ENCODE assay signal across 33 cellular contexts in genomic region chr17:31241116-31241515, GRCh38. TPM values are rescaled to one million over a fixed set of nuclear protein-coding genes. Genes with fewer than 3 reads are reported as not detected.
"Had no signal": no experiment of that assay in that cellular context is flagged by ENCODE, and none has a peak within 500 bp of the region (broad histone marks: within the 10 kb centered on the region; RNA-seq: fewer than 3 reads in every experiment).

No MANE protein-coding gene starts in this region.

- H3K4me3 Mint-ChIP-seq: activated B cell treated with CpG ODN at 0.5 μM for 24 hours; activated CD4-positive, alpha-beta memory T cell treated with anti-CD3 and anti-CD28 coated beads, Interleukin-2, amount 10 ng/mL, durations not matched to agents 7 days and 5 days; activated CD4-positive, alpha-beta T cell treated with anti-CD3 and anti-CD28 coated beads, Interleukin-2, amount 10 ng/mL, durations not matched to agents 24 days and 14 days; activated CD8-positive, alpha-beta memory T cell treated with anti-CD3 and anti-CD28 coated beads, Interleukin-2, amount 10 ng/mL, durations not matched to agents 7 days and 5 days; activated CD8-positive, alpha-beta T cell treated with anti-CD3 and anti-CD28 coated beads, Interleukin-2, amount 10 ng/mL, durations not matched to agents 7 days and 5 days; activated naive CD4-positive, alpha-beta T cell treated with anti-CD3 and anti-CD28 coated beads, Interleukin-2, amount 10 ng/mL, durations not matched to agents 7 days and 5 days; activated naive CD4-positive, alpha-beta T cell treated with anti-CD3 and anti-CD28 coated beads, Interleukin-2, amount 50 U/mL, for 24 hours; activated naive CD8-positive, alpha-beta T cell; activated naive CD8-positive, alpha-beta T cell treated with anti-CD3 and anti-CD28 coated beads, Interleukin-2, amount 10 ng/mL, durations not matched to agents 7 days and 5 days; activated naive CD8-positive, alpha-beta T cell treated with anti-CD3 and anti-CD28 coated beads, Interleukin-2, amount 50 U/mL, for 24 hours; activated T-cell treated with anti-CD3 and anti-CD28 coated beads, Interleukin-2, amount 50 U/mL, for 4 hours; brain; T-helper 1 cell treated with Interleukin-12 subunit alpha and Interleukin-12 subunit beta and Interleukin-4 antibody, amounts not matched to agents 30 μg/mL and 1 μg/mL, for 36 hours; T-helper 2 cell treated with Interferon-gamma antibody and Interleukin-4, amounts not matched to agents 5 μg/mL and 100 μg/mL, for 36 hours had no signal

- H3K4me1 Mint-ChIP-seq: activated naive CD8-positive, alpha-beta T cell treated with anti-CD3 and anti-CD28 coated beads, Interleukin-2, amount 50 U/mL, for 24 hours; brain had no signal

- H3K27ac Mint-ChIP-seq: activated B cell treated with CpG ODN at 0.5 μM for 24 hours; activated CD4-positive, alpha-beta memory T cell treated with anti-CD3 and anti-CD28 coated beads, Interleukin-2, amount 10 ng/mL, durations not matched to agents 7 days and 5 days; activated CD4-positive, alpha-beta T cell treated with anti-CD3 and anti-CD28 coated beads, Interleukin-2, amount 10 ng/mL, durations not matched to agents 24 days and 14 days; activated CD8-positive, alpha-beta memory T cell treated with anti-CD3 and anti-CD28 coated beads, Interleukin-2, amount 10 ng/mL, durations not matched to agents 7 days and 5 days; activated CD8-positive, alpha-beta T cell treated with anti-CD3 and anti-CD28 coated beads, Interleukin-2, amount 10 ng/mL, durations not matched to agents 7 days and 5 days; activated naive CD4-positive, alpha-beta T cell treated with anti-CD3 and anti-CD28 coated beads, Interleukin-2, amount 10 ng/mL, durations not matched to agents 7 days and 5 days; activated naive CD4-positive, alpha-beta T cell treated with anti-CD3 and anti-CD28 coated beads, Interleukin-2, amount 50 U/mL, for 24 hours; activated naive CD8-positive, alpha-beta T cell; activated naive CD8-positive, alpha-beta T cell treated with anti-CD3 and anti-CD28 coated beads, Interleukin-2, amount 10 ng/mL, durations not matched to agents 7 days and 5 days; activated naive CD8-positive, alpha-beta T cell treated with anti-CD3 and anti-CD28 coated beads, Interleukin-2, amount 50 U/mL, for 24 hours; activated T-helper 2 cell treated with anti-CD3 and anti-CD28 coated beads, Interferon-gamma antibody, Interleukin-2, Interleukin-4, amounts not matched to agents 10 μg/mL and 5 μg/mL and 100 μg/mL, durations not matched to agents 14 hours and 24 hours and 36 hours; brain; T-helper 1 cell treated with Interleukin-12 subunit alpha and Interleukin-12 subunit beta and Interleukin-4 antibody, amounts not matched to agents 30 μg/mL and 1 μg/mL, for 36 hours; T-helper 2 cell treated with Interferon-gamma antibody and Interleukin-4, amounts not matched to agents 5 μg/mL and 100 μg/mL, for 36 hours had no signal

- H3K27me3 ChIP-seq: ascending aorta, cardiac muscle cell had no signal

- H3K9me3 ChIP-seq: ascending aorta had no signal

- H3K4me3 ChIP-seq: ascending aorta, cardiac muscle cell had no signal

- H3K4me1 ChIP-seq: ascending aorta had no signal

- ATAC-seq: activated CD8-positive, alpha-beta memory T cell treated with anti-CD3 and anti-CD28 coated beads, Interleukin-2, amount 10 ng/mL, durations not matched to agents 7 days and 5 days; activated CD8-positive, alpha-beta T cell treated with anti-CD3 and anti-CD28 coated beads, Interleukin-2, amount 10 ng/mL, durations not matched to agents 7 days and 5 days; activated naive CD8-positive, alpha-beta T cell treated with anti-CD3 and anti-CD28 coated beads, Interleukin-2, amount 50 U/mL, for 24 hours; activated T-cell treated with anti-CD3 and anti-CD28 coated beads, Interleukin-2, amount 50 U/mL, for 4 hours had no signal

- DNase-seq: activated B cell treated with CpG ODN at 0.5 μM for 24 hours; activated CD4-positive, alpha-beta memory T cell treated with anti-CD3 and anti-CD28 coated beads, Interleukin-2, amount 10 ng/mL, durations not matched to agents 7 days and 5 days; activated CD4-positive, alpha-beta T cell treated with anti-CD3 and anti-CD28 coated beads for 4 hours; activated CD4-positive, alpha-beta T cell treated with anti-CD3 and anti-CD28 coated beads, Interleukin-2, amount 10 ng/mL, durations not matched to agents 24 days and 14 days; activated CD4-positive, alpha-beta T cell treated with anti-CD3 and anti-CD28 coated beads, Interleukin-2, amount 50 U/mL, for 48 hours; activated CD4-positive, CD25-positive, alpha-beta regulatory T cell treated with anti-CD3 and anti-CD28 coated beads, Interleukin-2, amount 50 U/mL, for 72 hours; activated CD8-positive, alpha-beta memory T cell treated with anti-CD3 and anti-CD28 coated beads for 24 hours; activated CD8-positive, alpha-beta memory T cell treated with anti-CD3 and anti-CD28 coated beads, Interleukin-2, amount 10 ng/mL, durations not matched to agents 7 days and 5 days; activated CD8-positive, alpha-beta memory T cell treated with anti-CD3 and anti-CD28 coated beads, Interleukin-2, amount 50 U/mL, for 48 hours; activated CD8-positive, alpha-beta T cell treated with anti-CD3 and anti-CD28 coated beads, Interleukin-2, amount 10 ng/mL, durations not matched to agents 7 days and 5 days; activated effector memory CD4-positive, alpha-beta T cell treated with Interleukin-2 at 50 U/mL for 16 hours; activated gamma-delta T cell; activated naive CD4-positive, alpha-beta T cell treated with anti-CD3 and anti-CD28 coated beads, Interleukin-2, amount 10 ng/mL, durations not matched to agents 7 days and 5 days; activated naive CD4-positive, alpha-beta T cell treated with Interleukin-2 at 50 U/mL for 16 hours; activated naive CD8-positive, alpha-beta T cell treated with anti-CD3 and anti-CD28 coated beads, Interleukin-2, amount 10 ng/mL, durations not matched to agents 7 days and 5 days; activated naive CD8-positive, alpha-beta T cell treated with anti-CD3 and anti-CD28 coated beads, Interleukin-2, amount 50 U/mL, for 24 hours; activated T-cell treated with anti-CD3 and anti-CD28 coated beads, Interleukin-2, amount 50 U/mL, for 4 hours; amygdala; anterior cingulate cortex; caudate nucleus; T-helper 1 cell; T-helper 2 cell; T-helper 9 cell had no signal

- H3K27ac ChIP-seq: ascending aorta, cardiac muscle cell, VCaP had no signal

- H3K9me3 Mint-ChIP-seq: activated B cell treated with CpG ODN at 0.5 μM for 24 hours; activated CD4-positive, alpha-beta memory T cell treated with anti-CD3 and anti-CD28 coated beads, Interleukin-2, amount 10 ng/mL, durations not matched to agents 7 days and 5 days; activated CD4-positive, alpha-beta T cell treated with anti-CD3 and anti-CD28 coated beads, Interleukin-2, amount 10 ng/mL, durations not matched to agents 24 days and 14 days; activated naive CD4-positive, alpha-beta T cell treated with anti-CD3 and anti-CD28 coated beads, Interleukin-2, amount 10 ng/mL, durations not matched to agents 7 days and 5 days; activated naive CD4-positive, alpha-beta T cell treated with anti-CD3 and anti-CD28 coated beads, Interleukin-2, amount 50 U/mL, for 24 hours; activated naive CD8-positive, alpha-beta T cell treated with anti-CD3 and anti-CD28 coated beads, Interleukin-2, amount 10 ng/mL, durations not matched to agents 7 days and 5 days; activated naive CD8-positive, alpha-beta T cell treated with anti-CD3 and anti-CD28 coated beads, Interleukin-2, amount 50 U/mL, for 24 hours; activated T-helper 2 cell treated with anti-CD3 and anti-CD28 coated beads, Interferon-gamma antibody, Interleukin-2, Interleukin-4, amounts not matched to agents 10 μg/mL and 5 μg/mL and 100 μg/mL, durations not matched to agents 14 hours and 24 hours and 36 hours; T-helper 1 cell treated with Interleukin-12 subunit alpha and Interleukin-12 subunit beta and Interleukin-4 antibody, amounts not matched to agents 30 μg/mL and 1 μg/mL, for 36 hours; T-helper 2 cell treated with Interferon-gamma antibody and Interleukin-4, amounts not matched to agents 5 μg/mL and 100 μg/mL, for 36 hours had no signal

- H3K27me3 Mint-ChIP-seq: activated B cell treated with CpG ODN at 0.5 μM for 24 hours; activated CD4-positive, alpha-beta memory T cell treated with anti-CD3 and anti-CD28 coated beads, Interleukin-2, amount 10 ng/mL, durations not matched to agents 7 days and 5 days; activated CD4-positive, alpha-beta T cell treated with anti-CD3 and anti-CD28 coated beads, Interleukin-2, amount 10 ng/mL, durations not matched to agents 24 days and 14 days; activated CD8-positive, alpha-beta memory T cell treated with anti-CD3 and anti-CD28 coated beads, Interleukin-2, amount 10 ng/mL, durations not matched to agents 7 days and 5 days; activated naive CD4-positive, alpha-beta T cell treated with anti-CD3 and anti-CD28 coated beads, Interleukin-2, amount 10 ng/mL, durations not matched to agents 7 days and 5 days; activated naive CD4-positive, alpha-beta T cell treated with anti-CD3 and anti-CD28 coated beads, Interleukin-2, amount 50 U/mL, for 24 hours; activated naive CD8-positive, alpha-beta T cell; activated naive CD8-positive, alpha-beta T cell treated with anti-CD3 and anti-CD28 coated beads, Interleukin-2, amount 10 ng/mL, durations not matched to agents 7 days and 5 days; activated naive CD8-positive, alpha-beta T cell treated with anti-CD3 and anti-CD28 coated beads, Interleukin-2, amount 50 U/mL, for 24 hours had no signal

RNA-seq across cellular contexts. Expression of gene OMG, which starts 55.9 kb away (rescaled TPM):
- total RNA-seq: ascending aorta, bronchial epithelial cell, cardiac muscle cell had no signal
